ENCODE assay signal across 9 cellular contexts in the genomic region with DNA sequence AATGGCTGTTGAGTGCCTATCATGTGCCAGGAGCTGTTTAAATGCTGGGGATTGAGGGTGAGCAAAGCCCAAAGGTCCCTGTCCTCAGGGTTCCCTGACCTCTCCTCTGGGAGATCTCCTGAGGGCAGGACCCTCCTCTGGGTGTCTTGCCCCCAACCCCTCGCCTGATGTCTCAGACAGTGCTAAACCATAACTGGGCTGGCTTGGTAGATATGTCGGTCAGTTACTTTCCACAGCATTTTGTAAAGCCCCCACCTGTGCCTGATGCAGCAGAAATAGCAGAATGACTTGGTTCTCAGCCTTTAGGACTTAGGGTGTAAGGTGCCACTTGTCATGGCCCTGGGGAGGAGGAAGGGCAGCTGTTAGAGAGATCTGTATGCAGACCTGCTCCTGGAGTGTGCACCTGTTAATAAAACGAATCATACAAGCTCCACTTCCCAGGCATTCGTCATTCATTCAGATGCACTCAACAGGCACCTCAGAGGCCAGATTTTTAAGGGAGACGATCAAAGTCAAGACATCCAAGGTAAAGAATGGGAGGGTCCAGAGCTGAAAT.
DNase-seq lines count a peak whose midpoint lies in the region; ATAC-seq, FAIRE-seq and TF ChIP-seq lines count a peak whose summit lies in the region.
"Had no signal": no experiment of that assay in that cellular context is flagged by ENCODE, and none has a peak within 500 bp of the region (broad histone marks: within the 10 kb centered on the region; RNA-seq: fewer than 3 reads in every experiment).

No MANE protein-coding gene starts in this region.

- FAIRE-seq in GM12878 (lab: Jason Lieb, UNC) (no peak), GM12891 (lab: Jason Lieb, UNC) (no peak)

- H3K79me2 ChIP-seq in GM12878 (ENCODE audit: control insufficient read depth, insufficient read depth, low read length), result no peaks in the 10 kb centered on the region

- H3K9me3 Mint-ChIP-seq in Calu3 (ENCODE audit: low read depth, unreplicated experiment) (no peaks in the 10 kb centered on the region), nephron (no peaks in the 10 kb centered on the region)

- POLR2A ChIA-PET in GM12878 (lab: Charles Lee), result interaction anchor here (0.6 to 0.9 kb wide), 2 partner anchors 11 to 310 kb away, joined by 4 to 5 read pairs; no protein-coding TSS in a partner anchor

- peak overlapping the region; percentile 83 for H3K27ac Mint-ChIP-seq in Calu3 (ENCODE audit: unreplicated experiment)
- H3K27ac Mint-ChIP-seq in nephron, result peak overlapping the region in 2 of 3 experiments; percentile 35 to 53

- no peak for TF ChIP-seq CTCF in Calu3 (IDR thresholded peaks at IDR 0.05; ENCODE audit: unreplicated experiment)
- no peak for TF ChIP-seq CTCF in GM12878 (IDR thresholded peaks at IDR 0.05 in 2 of 3, conservative IDR thresholded peaks at IDR 0.05 in 1 of 3; ENCODE audit: control insufficient read depth in 2 of 3, extremely low read depth in 1 of 3, insufficient read depth in 1 of 3, low read depth in 3 of 3, low read length in 3 of 3)
- no peak for TF ChIP-seq CTCF in nephron (IDR thresholded peaks at IDR 0.05; ENCODE audit: unreplicated experiment in 3 of 3)

- SMC1A ChIA-PET in GM12878 (lab: Charles Lee; ENCODE audit: uncharacterized antibody, unreplicated experiment), result interaction anchor here (1.0 to 2.3 kb wide), 9 partner anchors 8 to 304 kb away, joined by 3 to 19 read pairs (median 4); no protein-coding TSS in a partner anchor

- no peak overlapping the region for H3K4me3 ChIP-seq in GM12878

- no peaks in the 10 kb centered on the region; a peak in 2 of 4 replicates for H3K27me3 ChIP-seq in GM12878 (replicated peaks in 1 of 2; ENCODE audit: control insufficient read depth in 2 of 2, insufficient read depth in 2 of 2, low read length in 1 of 2)

- WGBS in GM12878 (ENCODE audit: insufficient coverage, insufficient replicate concordance, low lambda C conversion rate, missing lambda C conversion rate), result 31% methylated on average over 5 of the region's 5 CpGs

- no peak overlapping the region for H2AFZ ChIP-seq in GM12878 (ENCODE audit: control insufficient read depth, low read depth, low read length)

- H3K27me3 Mint-ChIP-seq in Calu3 (ENCODE audit: unreplicated experiment) (peaks cover 42% of the 10 kb centered on the region), nephron (ENCODE audit: low read depth) (peaks cover 4% of the 10 kb centered on the region)

- H3K4me3 Mint-ChIP-seq in Calu3 (ENCODE audit: low read depth, unreplicated experiment), result peak overlapping the region; percentile 27
- peak overlapping the region in 1 of 3 experiments; percentile 8 for H3K4me3 Mint-ChIP-seq in nephron

- H3K4me1 Mint-ChIP-seq in Calu3 (ENCODE audit: low read depth, unreplicated experiment), result peaks cover 32% of the 10 kb centered on the region
- H3K4me1 Mint-ChIP-seq in nephron, result peaks cover 58% of the 10 kb centered on the region

- intact Hi-C loops in Calu3 (cut with micrococcal nuclease; ENCODE audit: unreplicated experiment), result no loop called here
- intact Hi-C loops in GM12878 (cut with micrococcal nuclease; ENCODE audit: unreplicated experiment), result loop anchor here (1.0 to 5.0 kb wide), 2 partner anchors 9 to 295 kb away; partner anchors contain the start of gene CD82

- peak; percentile 10 for DNase-seq in Calu3
- no peak for DNase-seq in GM12878 (ENCODE audit: low read depth, low spot score)
- DNase-seq in SW 1271 (lab: John Stamatoyannopoulos, UW), result no peak
- DNase-seq in GM12891 (ENCODE audit: insufficient read length, low spot score), result no peak
- DNase-seq: NCI-H1105 treated with DMSO at 0.1 percent for 48 hours had no signal

- peak overlapping the region; percentile 62 for H3K4me2 ChIP-seq in GM12878 (ENCODE audit: control insufficient read depth, insufficient read depth)

- peaks cover 15% of the 10 kb centered on the region for H3K4me1 ChIP-seq in GM12878 (ENCODE audit: control insufficient read depth, insufficient read depth, low read length)

- ATAC-seq in HG03095 (IDR thresholded peaks at IDR 0.05; ENCODE audit: unreplicated experiment), result peak; percentile 4
- ATAC-seq in GM12878, result peak; percentile 44
- no peak for ATAC-seq in GM21737 (IDR thresholded peaks at IDR 0.05; ENCODE audit: unreplicated experiment)
- no peak for ATAC-seq in HG03571 (IDR thresholded peaks at IDR 0.05; ENCODE audit: unreplicated experiment)

- in situ Hi-C loops in GM12878 (cut with MboI), result no loop called here

- TF ChIP-seq POLR2A in GM12878 (IDR thresholded peaks at IDR 0.05; ENCODE audit: low read depth, low read length), result no peak
- no peak for TF ChIP-seq POLR2A in GM12891 (IDR thresholded peaks at IDR 0.05; ENCODE audit: low read depth, low read length)

- no peaks in the 10 kb centered on the region for H4K20me1 ChIP-seq in GM12878 (ENCODE audit: control insufficient read depth, insufficient read depth)

- BruUV-seq in Calu3 (replicated peaks; lab: Mats Ljungman, UMichigan), result no TSS peak
- BruUV-seq in GM12878 (replicated peaks; lab: Mats Ljungman, UMichigan), result no TSS peak

- RAD21 ChIA-PET in GM12878 (lab: Charles Lee; ENCODE audit: unreplicated experiment), result interaction anchor here (0.7 to 1.5 kb wide), 11 partner anchors 8 to 306 kb away, joined by 3 to 9 read pairs (median 4); partner anchors contain the start of gene CD82

- H3K27ac ChIP-seq in GM12878 (ENCODE audit: control insufficient read depth, insufficient read depth), result peak overlapping the region; percentile 46; the same call in 1 of the 2 replicates

- no peak for TF ChIP-seq EP300 in GM12878 (IDR thresholded peaks at IDR 0.05; ENCODE audit: borderline replicate concordance in 1 of 2, control insufficient read depth in 1 of 2, low read depth in 2 of 2, low read length in 2 of 2)

- no peaks in the 10 kb centered on the region for H3K36me3 ChIP-seq in GM12878 (ENCODE audit: control insufficient read depth in 2 of 2, insufficient read depth in 2 of 2, low read length in 1 of 2)

- peaks cover 10% of the 10 kb centered on the region for H3K36me3 Mint-ChIP-seq in Calu3 (ENCODE audit: insufficient read depth, unreplicated experiment)
- H3K36me3 Mint-ChIP-seq in nephron (ENCODE audit: low read depth), result peaks cover 8% of the 10 kb centered on the region

- no peaks in the 10 kb centered on the region; the same call in 2 of the 3 replicates for H3K9me3 ChIP-seq in GM12878 (replicated peaks; ENCODE audit: control insufficient read depth, insufficient read depth, low read length)

- CTCF ChIA-PET in Calu3 (lab: Charles Lee) (interaction anchor here (0.6 to 1.2 kb wide), 3 partner anchors 38 to 116 kb away, joined by 3 to 6 read pairs (median 3); no protein-coding TSS in a partner anchor), GM12878 (lab: Yijun Ruan, JAX) (interaction anchor here (0.9 to 1.3 kb wide), 7 partner anchors 9 to 305 kb away, joined by 3 to 8 read pairs (median 3); no protein-coding TSS in a partner anchor)

- H3K9ac ChIP-seq in GM12878 (ENCODE audit: control insufficient read depth, insufficient read depth, low read length), result no peak overlapping the region

- TF ChIP-seq RAD21 in GM12878 (IDR thresholded peaks at IDR 0.05; ENCODE audit: insufficient read depth, low read depth, low read length), result no peak

TF ChIP-seq in GM12878, 131 proteins besides CTCF, POLR2A, EP300 and RAD21 (continues in another document):
- TF ChIP-seq EGR1 (IDR thresholded peaks at IDR 0.05; ENCODE audit: borderline replicate concordance in 1 of 2, low read depth in 2 of 2, low read length in 2 of 2), result no peak

TF ChIP-seq in GM12891, 5 proteins besides CTCF, POLR2A, EP300 and RAD21:
- no peak for TF ChIP-seq POLR2AphosphoS5 (IDR thresholded peaks at IDR 0.05; ENCODE audit: low read depth, low read length)
- no peak for TF ChIP-seq SPI1 (IDR thresholded peaks at IDR 0.05; ENCODE audit: low read depth, low read length)
- no peak for TF ChIP-seq TAF1 (IDR thresholded peaks at IDR 0.05; ENCODE audit: low read depth, low read length)
- no peak for TF ChIP-seq PAX5 (IDR thresholded peaks at IDR 0.05; ENCODE audit: insufficient read depth, low read length, severe bottlenecking)
- no peak for TF ChIP-seq POU2F2 (IDR thresholded peaks at IDR 0.05; ENCODE audit: low read depth, low read length)

Comparison
In these comparisons a context has a peak if more than half of its experiments do, and no peak if none do; other contexts are left out.
1. ATAC-seq: peak in HG03095 (single experiment) and GM12878 (single experiment); none in GM21737 (single experiment) and HG03571 (single experiment).